ENCODE assay signal across 16 cellular contexts in the genomic region with DNA sequence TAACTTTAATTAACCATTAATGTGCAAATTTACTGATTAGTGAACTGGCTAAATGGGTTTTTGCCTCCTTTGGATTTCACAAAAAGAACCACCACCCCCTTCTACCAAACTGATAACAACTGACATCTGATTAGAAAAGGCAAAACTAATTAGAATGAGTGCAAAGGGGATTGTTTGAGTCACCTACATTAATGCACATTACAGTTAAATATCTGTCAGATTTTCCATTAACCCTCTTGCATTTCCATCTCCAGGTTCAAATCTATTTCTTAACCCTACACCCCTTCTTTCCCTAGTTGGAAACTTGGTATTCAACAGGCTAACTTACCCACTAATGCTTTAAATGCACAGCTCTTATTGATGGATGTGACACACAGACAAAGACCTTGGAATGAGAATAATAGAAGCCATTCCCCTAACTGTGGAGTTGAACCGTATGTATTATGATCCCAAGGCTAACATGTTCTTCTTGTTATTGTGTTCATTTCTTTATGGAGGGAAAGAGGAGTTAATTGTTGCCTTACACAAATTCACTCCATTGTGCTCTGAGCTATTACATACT.
"Had no signal": no experiment of that assay in that cellular context is flagged by ENCODE, and none has a peak within 500 bp of the region (broad histone marks: within the 10 kb centered on the region; RNA-seq: fewer than 3 reads in every experiment).

No MANE protein-coding gene starts in this region.

- H3K4me3 Mint-ChIP-seq: naive B cell; stimulated activated memory B cell treated with anti-CD40 and anti-IgM and Interleukin-4, amounts not matched to agents 10 μg/mL and 1 μg/mL and 100 μg/mL, for 72 hours had no signal

- H3K27ac Mint-ChIP-seq: stimulated activated memory B cell treated with anti-CD40 and anti-IgM and Interleukin-4, amounts not matched to agents 10 μg/mL and 1 μg/mL and 100 μg/mL, for 72 hours had no signal

- H3K36me3 ChIP-seq: colonic mucosa, esophagus squamous epithelium, left lung, pancreas, transverse colon had no signal

- H3K4me3 ChIP-seq: body of pancreas, colonic mucosa, esophagus squamous epithelium, left lung, pancreas, SK-N-MC, transverse colon had no signal

- H3K36me3 Mint-ChIP-seq: naive B cell had no signal

- DNase-seq: amniotic stem cell; body of pancreas; central memory CD4-positive, alpha-beta T cell; colonic mucosa; esophagus squamous epithelium; hippocampal formation; kidney; left lung; naive B cell; pancreas; Right ventricle myocardium superior; T-helper 1 cell; T1000; transverse colon had no signal

- H3K9me3 Mint-ChIP-seq: naive B cell; stimulated activated memory B cell treated with anti-CD40 and anti-IgM and Interleukin-4, amounts not matched to agents 10 μg/mL and 1 μg/mL and 100 μg/mL, for 72 hours had no signal

- H3K4me1 ChIP-seq: colonic mucosa, left lung, pancreas had no signal

- H3K27me3 ChIP-seq: body of pancreas, colonic mucosa, esophagus squamous epithelium, left lung, pancreas, transverse colon had no signal

- ATAC-seq: body of pancreas; left lung; pancreas; stimulated activated memory B cell treated with anti-CD40 and anti-IgM and Interleukin-4, amounts not matched to agents 10 μg/mL and 1 μg/mL and 100 μg/mL, for 72 hours had no signal

- H3K27ac ChIP-seq: body of pancreas, colonic mucosa, esophagus squamous epithelium, left lung, pancreas, SK-N-MC, transverse colon had no signal

- H3K27me3 Mint-ChIP-seq: naive B cell; stimulated activated memory B cell treated with anti-CD40 and anti-IgM and Interleukin-4, amounts not matched to agents 10 μg/mL and 1 μg/mL and 100 μg/mL, for 72 hours had no signal

- H3K9me3 ChIP-seq: body of pancreas, colonic mucosa, esophagus squamous epithelium, left lung, pancreas, transverse colon had no signal
